ENCODE assay signal across 9 cellular contexts in genomic region chr10:45580371-45580770, GRCh38.
DNase-seq lines count a peak whose midpoint lies in the region; ATAC-seq and TF ChIP-seq lines count a peak whose summit lies in the region.
"Had no signal": no experiment of that assay in that cellular context is flagged by ENCODE, and none has a peak within 500 bp of the region (broad histone marks: within the 10 kb centered on the region; RNA-seq: fewer than 3 reads in every experiment).

No MANE protein-coding gene starts in this region.

- peak; percentile 37 for ATAC-seq in HG03097 (IDR thresholded peaks at IDR 0.05; ENCODE audit: low FRiP score, unreplicated experiment)
- ATAC-seq in activated naive CD8-positive, alpha-beta T cell treated with anti-CD3 and anti-CD28 coated beads, Interleukin-2, amount 50 U/mL, for 24 hours: no peak

- H3K27ac ChIP-seq in transverse colon (peak overlapping the region; percentile 77 to 84 (median 80)), caudate nucleus (ENCODE audit: low read depth, low read length) (no peak overlapping the region)
- H3K27ac ChIP-seq: SJSA1 had no signal

- H3K36me3 Mint-ChIP-seq in activated naive CD4-positive, alpha-beta T cell treated with anti-CD3 and anti-CD28 coated beads, Interleukin-2, amount 10 ng/mL, durations not matched to agents 7 days and 5 days: peaks cover 11% of the 10 kb centered on the region
- H3K36me3 Mint-ChIP-seq in activated naive CD8-positive, alpha-beta T cell treated with anti-CD3 and anti-CD28 coated beads, Interleukin-2, amount 50 U/mL, for 24 hours (ENCODE audit: low read depth): no peaks in the 10 kb centered on the region

- no peak for TF ChIP-seq EP300 in transverse colon (IDR thresholded peaks at IDR 0.05; ENCODE audit: low read depth)

- no peak for TF ChIP-seq CTCF in transverse colon (IDR thresholded peaks at IDR 0.05)

- no peaks in the 10 kb centered on the region for H3K27me3 Mint-ChIP-seq in activated naive CD4-positive, alpha-beta T cell treated with anti-CD3 and anti-CD28 coated beads, Interleukin-2, amount 10 ng/mL, durations not matched to agents 7 days and 5 days
- no peaks in the 10 kb centered on the region for H3K27me3 Mint-ChIP-seq in activated naive CD8-positive, alpha-beta T cell treated with anti-CD3 and anti-CD28 coated beads, Interleukin-2, amount 50 U/mL, for 24 hours

- no peaks in the 10 kb centered on the region for H3K36me3 ChIP-seq in transverse colon
- H3K36me3 ChIP-seq: SJSA1 had no signal

- peaks cover 3% of the 10 kb centered on the region for H3K9me3 Mint-ChIP-seq in activated naive CD4-positive, alpha-beta T cell treated with anti-CD3 and anti-CD28 coated beads, Interleukin-2, amount 10 ng/mL, durations not matched to agents 7 days and 5 days
- H3K9me3 Mint-ChIP-seq in activated naive CD8-positive, alpha-beta T cell treated with anti-CD3 and anti-CD28 coated beads, Interleukin-2, amount 50 U/mL, for 24 hours: peaks cover 2% of the 10 kb centered on the region

- peaks cover 33% of the 10 kb centered on the region for H3K4me1 Mint-ChIP-seq in activated naive CD4-positive, alpha-beta T cell treated with anti-CD3 and anti-CD28 coated beads, Interleukin-2, amount 10 ng/mL, durations not matched to agents 7 days and 5 days
- peaks cover 42% of the 10 kb centered on the region for H3K4me1 Mint-ChIP-seq in activated naive CD8-positive, alpha-beta T cell treated with anti-CD3 and anti-CD28 coated beads, Interleukin-2, amount 50 U/mL, for 24 hours

- peak overlapping the region in 3 of 4 donors; percentile 7 to 40 (median 13) for H3K4me3 ChIP-seq in transverse colon
- H3K4me3 ChIP-seq: SJSA1 had no signal

- intact Hi-C loops in transverse colon (cut with DNase I; ENCODE audit: low total_unique reads): no loop called here

- 6 to 18% methylated on average over 3 of the region's 3 CpGs for WGBS in transverse colon (ENCODE audit: low coverage in 1 of 2), 2 donors

- DNase-seq in activated naive CD4-positive, alpha-beta T cell treated with anti-CD3 and anti-CD28 coated beads, Interleukin-2, amount 10 ng/mL, durations not matched to agents 7 days and 5 days: no peak
- DNase-seq in activated naive CD4-positive, alpha-beta T cell treated with anti-CD3 and anti-CD28 coated beads, Interleukin-2, amount 50 U/mL, for 16 hours: no peak
- DNase-seq in activated naive CD8-positive, alpha-beta T cell treated with anti-CD3 and anti-CD28 coated beads, Interleukin-2, amount 50 U/mL, for 24 hours: no peak
- DNase-seq in transverse colon (no peak), caudate nucleus (lab: John Stamatoyannopoulos, UW) (no peak)
- DNase-seq in stimulated activated CD4-positive, alpha-beta T cell treated with anti-CD3 and anti-CD28 coated beads, Interleukin-15, amount 100 ng/mL, for 24 hours: no peak
- no peak for DNase-seq in stimulated activated naive CD4-positive, alpha-beta T cell treated with Interleukin-2 at 50 U/mL for 16 hours (lab: John Stamatoyannopoulos, UW)

- peaks cover 0 to 4% of the 10 kb centered on the region in 2 donors for H3K9me3 ChIP-seq in transverse colon
- H3K9me3 ChIP-seq: SJSA1 had no signal

- TF ChIP-seq POLR2A in transverse colon (IDR thresholded peaks at IDR 0.05): no peak

- no peaks in the 10 kb centered on the region for H3K27me3 ChIP-seq in transverse colon

- peak overlapping the region; percentile 94 for H3K27ac Mint-ChIP-seq in activated naive CD4-positive, alpha-beta T cell treated with anti-CD3 and anti-CD28 coated beads, Interleukin-2, amount 10 ng/mL, durations not matched to agents 7 days and 5 days
- peak overlapping the region; percentile 95 for H3K27ac Mint-ChIP-seq in activated naive CD8-positive, alpha-beta T cell treated with anti-CD3 and anti-CD28 coated beads, Interleukin-2, amount 50 U/mL, for 24 hours

- in situ Hi-C loops in transverse colon (cut with MboI; ENCODE audit: low pct_ligation_motif_present in 1 of 4, low pct_unique_long_range_greater_than_20kb in 1 of 4, low sequenced_read_pairs in 3 of 4): no loop called here

- CTCF ChIA-PET in activated naive CD4-positive, alpha-beta T cell treated with anti-CD3 and anti-CD28 coated beads, Interleukin-2, amount 10 ng/mL, durations not matched to agents 7 days and 5 days (lab: Charles Lee): interaction anchor here (1.0 to 3.0 kb wide), 5 partner anchors 13 to 330 kb away, joined by 3 to 11 read pairs (median 7); partner anchors contain the start of gene ZFAND4

- peak overlapping the region; percentile 84 for H3K4me3 Mint-ChIP-seq in activated naive CD4-positive, alpha-beta T cell treated with anti-CD3 and anti-CD28 coated beads, Interleukin-2, amount 10 ng/mL, durations not matched to agents 7 days and 5 days
- H3K4me3 Mint-ChIP-seq in activated naive CD8-positive, alpha-beta T cell treated with anti-CD3 and anti-CD28 coated beads, Interleukin-2, amount 50 U/mL, for 24 hours: peak overlapping the region; percentile 85

- H3K4me1 ChIP-seq in transverse colon: peaks cover 8 to 29% (median 25%) of the 10 kb centered on the region in 4 donors
- H3K4me1 ChIP-seq: SJSA1 had no signal
